ENCODE assay signal across 10 cellular contexts in the genomic region with DNA sequence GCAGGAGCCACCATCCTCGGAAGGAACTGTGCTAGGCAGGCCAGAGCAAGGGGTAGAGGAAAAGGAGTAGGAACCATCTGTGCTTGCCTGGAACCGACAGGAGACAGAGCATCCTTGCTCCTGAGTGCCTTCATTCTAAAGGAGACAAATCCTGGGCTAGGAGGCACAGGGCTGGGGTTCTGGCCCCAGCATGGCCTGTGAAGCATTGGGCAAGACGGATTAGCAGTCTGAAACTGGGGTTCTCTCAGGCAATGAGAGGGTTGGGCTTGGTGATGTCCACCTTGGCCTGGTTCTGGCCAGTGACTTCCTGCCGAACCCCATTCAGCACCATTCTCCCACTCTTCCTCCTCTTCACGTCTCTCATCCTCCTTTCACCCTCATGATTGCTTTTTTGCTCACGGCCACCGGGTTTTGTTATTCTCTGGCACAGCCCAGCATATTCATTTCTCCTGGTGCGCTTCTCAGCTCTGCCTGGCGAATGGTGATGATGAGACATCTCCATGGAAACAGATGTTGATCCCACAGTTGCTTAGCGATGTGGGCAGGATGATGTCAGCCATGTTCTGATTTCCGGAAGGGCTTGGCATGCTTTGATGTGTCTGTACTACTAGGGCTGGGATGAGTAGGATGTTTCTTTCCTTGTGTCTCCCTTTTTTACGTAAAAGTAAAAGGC.
DNase-seq lines count a peak whose midpoint lies in the region; ATAC-seq, FAIRE-seq and TF ChIP-seq lines count a peak whose summit lies in the region.
"Had no signal": no experiment of that assay in that cellular context is flagged by ENCODE, and none has a peak within 500 bp of the region (broad histone marks: within the 10 kb centered on the region; RNA-seq: fewer than 3 reads in every experiment).

No MANE protein-coding gene starts in this region.

- H3K4ac ChIP-seq in mesendoderm (ENCODE audit: low read depth, low read length): no peak overlapping the region

- H3K4me3 ChIP-seq in mesendoderm (ENCODE audit: low read length): no peak overlapping the region

- no peak overlapping the region for H2BK5ac ChIP-seq in mesendoderm (ENCODE audit: low read length)

- no peak for FAIRE-seq in H54 (lab: Jason Lieb, UNC)

- H3K27ac Mint-ChIP-seq in brain (peak overlapping the region; percentile 57 to 98 (median 94)), HFFc6 (no peak overlapping the region)
- H3K27ac Mint-ChIP-seq: dendritic cell treated with granulocyte-macrophage colony-stimulating factor and Interleukin-4, amounts not matched to agents 40 ng/mL and 50 ng/mL, for 4 days had no signal

- H3K23ac ChIP-seq in mesendoderm (ENCODE audit: low read length): no peak overlapping the region

- DNase-seq in AG20443 (ENCODE audit: low spot score): peak; percentile 78
- peak; percentile 2 for DNase-seq in HEK293T (ENCODE audit: extremely low spot score)
- peak; percentile 73 for DNase-seq in mesendoderm
- no peak for DNase-seq in H54 (ENCODE audit: insufficient read length, low spot score)
- no peak for DNase-seq in HFFc6
- DNase-seq: naive B cell had no signal

- H3K27me3 Mint-ChIP-seq in brain: peaks cover 4% of the 10 kb centered on the region
- H3K27me3 Mint-ChIP-seq in HFFc6 (ENCODE audit: insufficient read depth): peaks cover 2% of the 10 kb centered on the region; the same call in 1 of the 2 replicates
- H3K27me3 Mint-ChIP-seq: dendritic cell treated with granulocyte-macrophage colony-stimulating factor and Interleukin-4, amounts not matched to agents 40 ng/mL and 50 ng/mL, for 4 days; naive B cell had no signal

- H3K4me1 Mint-ChIP-seq in brain (peaks cover 34% of the 10 kb centered on the region), HFFc6 (ENCODE audit: low read depth) (peaks cover 19% of the 10 kb centered on the region)

- H4K5ac ChIP-seq in mesendoderm (ENCODE audit: low read length): no peak overlapping the region

- no peak overlapping the region for H3K56ac ChIP-seq in mesendoderm (ENCODE audit: low read length)

- TF ChIP-seq POLR2A in H54 (IDR thresholded peaks at IDR 0.05; ENCODE audit: low read depth, low read length): no peak

- no peaks in the 10 kb centered on the region for H3K36me3 Mint-ChIP-seq in brain
- H3K36me3 Mint-ChIP-seq in HFFc6 (ENCODE audit: low read depth): no peaks in the 10 kb centered on the region
- H3K36me3 Mint-ChIP-seq: naive B cell had no signal

- H3K79me2 ChIP-seq in mesendoderm (ENCODE audit: control insufficient read depth, insufficient read depth, low read length): no peaks in the 10 kb centered on the region

- H3K27ac ChIP-seq in mesendoderm (ENCODE audit: low read depth, low read length): no peak overlapping the region

- POLR2A ChIA-PET in HEK293T (lab: Yijun Ruan, JAX): no interaction called here

- H2BK120ac ChIP-seq in mesendoderm (ENCODE audit: low read depth, low read length): no peak overlapping the region

- H2BK15ac ChIP-seq in mesendoderm (replicated peaks; ENCODE audit: low read depth): no peak overlapping the region

- H3K9ac ChIP-seq in mesendoderm (ENCODE audit: low read length): no peak overlapping the region

- no CpG with 5 or more reads among the region's 12 CpGs for WGBS in mesendoderm (ENCODE audit: extremely low coverage, insufficient coverage, low lambda C conversion rate)

- no peak overlapping the region for H2AK5ac ChIP-seq in mesendoderm (ENCODE audit: low read length)

- no peak for TF ChIP-seq CTCF in brain (conservative IDR thresholded peaks at IDR 0.05)
- TF ChIP-seq CTCF in HFFc6 (IDR thresholded peaks at IDR 0.05): no peak

- ATAC-seq in GM18867 (IDR thresholded peaks at IDR 0.05; ENCODE audit: unreplicated experiment) (no peak), GM19324 (IDR thresholded peaks at IDR 0.05; ENCODE audit: low FRiP score, unreplicated experiment) (no peak)

- H3K4me3 Mint-ChIP-seq in brain (peak overlapping the region; percentile 0 to 53 (median 12)), HFFc6 (no peak overlapping the region)
- H3K4me3 Mint-ChIP-seq: dendritic cell treated with granulocyte-macrophage colony-stimulating factor and Interleukin-4, amounts not matched to agents 40 ng/mL and 50 ng/mL, for 4 days had no signal

- no peaks in the 10 kb centered on the region for H3K79me1 ChIP-seq in mesendoderm (ENCODE audit: low read length)

- H3K9me3 Mint-ChIP-seq in brain (no peaks in the 10 kb centered on the region), HFFc6 (no peaks in the 10 kb centered on the region)
- H3K9me3 Mint-ChIP-seq: dendritic cell treated with granulocyte-macrophage colony-stimulating factor and Interleukin-4, amounts not matched to agents 40 ng/mL and 50 ng/mL, for 4 days had no signal

- H3K18ac ChIP-seq in mesendoderm (ENCODE audit: low read length): no peak overlapping the region

- no peaks in the 10 kb centered on the region for H3K27me3 ChIP-seq in mesendoderm (ENCODE audit: insufficient read depth, low read length, poor library complexity)

- no peaks in the 10 kb centered on the region for H3K36me3 ChIP-seq in mesendoderm (ENCODE audit: control insufficient read depth, insufficient read depth, low read length)

- no peak overlapping the region for H4K8ac ChIP-seq in mesendoderm (ENCODE audit: low read depth, low read length)

- no peak overlapping the region for H3K4me2 ChIP-seq in mesendoderm (ENCODE audit: low read length)

- CTCF ChIA-PET in HEK293T (lab: Yijun Ruan, JAX): no interaction called here

- no peaks in the 10 kb centered on the region for H3K4me1 ChIP-seq in mesendoderm (ENCODE audit: control insufficient read depth, low read depth, low read length)

TF ChIP-seq in HEK293T, 16 proteins besides CTCF, POLR2A, EP300 and RAD21:
- TF ChIP-seq ELF4 (IDR thresholded peaks at IDR 0.05) (no peak), NFRKB (IDR thresholded peaks at IDR 0.05) (no peak), L3MBTL2 (conservative IDR thresholded peaks at IDR 0.05) (no peak), FOXA1 (IDR thresholded peaks at IDR 0.05) (no peak), TARDBP (IDR thresholded peaks at IDR 0.05) (no peak), HDGF (IDR thresholded peaks at IDR 0.05; ENCODE audit: borderline replicate concordance) (no peak)
- TF ChIP-seq, protein P1, sequence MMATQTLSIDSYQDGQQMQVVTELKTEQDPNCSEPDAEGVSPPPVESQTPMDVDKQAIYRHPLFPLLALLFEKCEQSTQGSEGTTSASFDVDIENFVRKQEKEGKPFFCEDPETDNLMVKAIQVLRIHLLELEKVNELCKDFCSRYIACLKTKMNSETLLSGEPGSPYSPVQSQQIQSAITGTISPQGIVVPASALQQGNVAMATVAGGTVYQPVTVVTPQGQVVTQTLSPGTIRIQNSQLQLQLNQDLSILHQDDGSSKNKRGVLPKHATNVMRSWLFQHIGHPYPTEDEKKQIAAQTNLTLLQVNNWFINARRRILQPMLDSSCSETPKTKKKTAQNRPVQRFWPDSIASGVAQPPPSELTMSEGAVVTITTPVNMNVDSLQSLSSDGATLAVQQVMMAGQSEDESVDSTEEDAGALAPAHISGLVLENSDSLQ (IDR thresholded peaks at IDR 0.05): no peak

Comparison
In these comparisons a context has a peak if more than half of its experiments do, and no peak if none do; other contexts are left out.
1. DNase-seq: peak in AG20443 (single experiment), HEK293T (single experiment) and mesendoderm (single experiment); none in H54 (single experiment) and HFFc6 (single experiment).